Comparison of ENCODE assay signal across 13 cellular contexts in the genomic region with DNA sequence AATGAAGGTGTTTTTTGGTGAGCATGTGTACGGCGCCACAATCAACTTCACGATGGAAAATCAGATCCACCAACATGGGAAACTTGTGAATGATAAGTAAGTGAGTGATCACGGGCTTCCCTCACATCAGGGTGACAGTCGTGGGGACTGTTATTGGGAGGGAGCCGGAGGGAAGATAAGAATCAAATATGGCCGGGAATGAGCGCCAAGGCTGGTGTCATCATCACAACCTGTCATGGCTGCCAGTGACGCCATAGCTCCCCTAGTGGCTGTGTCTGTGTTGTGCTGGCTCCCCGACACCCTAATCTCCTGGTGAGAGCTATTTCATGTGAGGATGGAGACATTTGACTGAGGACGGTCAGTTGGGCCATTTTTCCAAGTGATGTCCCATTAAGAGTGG.
DNase-seq lines count a peak whose midpoint lies in the region; ATAC-seq, FAIRE-seq and TF ChIP-seq lines count a peak whose summit lies in the region.
"Had no signal": no experiment of that assay in that cellular context is flagged by ENCODE, and none has a peak within 500 bp of the region (broad histone marks: within the 10 kb centered on the region; RNA-seq: fewer than 3 reads in every experiment).

No MANE protein-coding gene starts in this region.

- peaks cover 14% of the 10 kb centered on the region for H3K4me1 ChIP-seq in lower lobe of right lung
- H3K4me1 ChIP-seq: parathyroid adenoma had no signal

- H3K27me3 Mint-ChIP-seq in immature natural killer cell (ENCODE audit: low read depth in 3 of 3) = peaks cover 0 to 18% (median 4%) of the 10 kb centered on the region in 3 donors

- H3K27ac Mint-ChIP-seq in immature natural killer cell = no peak overlapping the region
- H3K27ac Mint-ChIP-seq: brain had no signal

- DNase-seq in DMS 273 (lab: John Stamatoyannopoulos, UW; ENCODE audit: unreplicated experiment) (peak; percentile 13), DMS 273 treated with DMSO at 0.1 percent for 48 hours (lab: John Stamatoyannopoulos, UW) (no peak), WERI-Rb-1 (peak; percentile 46), lower lobe of right lung (no peak), ureter (ENCODE audit: low spot score) (no peak), GM19239 (ENCODE audit: insufficient read length, low spot score) (no peak), immature natural killer cell (no peak)
- DNase-seq: GOT3; NK-92 treated with Interleukin-12 subunit alpha and Interleukin-12 subunit beta, amount 100 ng/mL, for 24 hours had no signal

- intact Hi-C loops in lower lobe of right lung (cut with DNase I) = no loop called here

- no peaks in the 10 kb centered on the region for H3K36me3 Mint-ChIP-seq in immature natural killer cell
- H3K36me3 Mint-ChIP-seq: brain had no signal

- no peak for FAIRE-seq in GM19239 (lab: Jason Lieb, UNC)
- FAIRE-seq: A204.1 had no signal

- H3K27ac ChIP-seq in WERI-Rb-1 (no peak overlapping the region), lower lobe of right lung (no peak overlapping the region)
- H3K27ac ChIP-seq: parathyroid adenoma had no signal

- H3K4me3 ChIP-seq in WERI-Rb-1 (ENCODE audit: low read depth, low read length) (no peak overlapping the region), lower lobe of right lung (no peak overlapping the region)

- TF ChIP-seq CTCF in WERI-Rb-1 (IDR thresholded peaks at IDR 0.05; ENCODE audit: low read depth, low read length) (peak; percentile 73), lower lobe of right lung (IDR thresholded peaks at IDR 0.05) (peak; percentile 8)

- peaks cover 1 to 6% of the 10 kb centered on the region in 2 donors for H3K4me1 Mint-ChIP-seq in immature natural killer cell
- H3K4me1 Mint-ChIP-seq: brain had no signal

- H3K9me3 Mint-ChIP-seq in immature natural killer cell = no peaks in the 10 kb centered on the region
- H3K9me3 Mint-ChIP-seq: brain had no signal

- ATAC-seq in HG03280 (IDR thresholded peaks at IDR 0.05; ENCODE audit: unreplicated experiment) (peak; percentile 54), lower lobe of right lung (no peak)

- H3K36me3 ChIP-seq in WERI-Rb-1 (peaks cover 7% of the 10 kb centered on the region), lower lobe of right lung (no peaks in the 10 kb centered on the region)

- H3K27me3 ChIP-seq in WERI-Rb-1 (ENCODE audit: insufficient read depth, low read depth, severe bottlenecking) = no peaks in the 10 kb centered on the region
- H3K27me3 ChIP-seq in lower lobe of right lung (ENCODE audit: low read depth) = peaks cover 3% of the 10 kb centered on the region

- H3K4me3 Mint-ChIP-seq in immature natural killer cell = no peak overlapping the region
- H3K4me3 Mint-ChIP-seq: brain had no signal

- H3K9me3 ChIP-seq in WERI-Rb-1 (ENCODE audit: severe bottlenecking) (no peaks in the 10 kb centered on the region), lower lobe of right lung (no peaks in the 10 kb centered on the region)

Comparison
In these comparisons a context has a peak if more than half of its experiments do, and no peak if none do; other contexts are left out.
1. DNase-seq: peak in DMS 273 (single experiment) and WERI-Rb-1 (single experiment); none in DMS 273 treated with DMSO at 0.1 percent for 48 hours (single experiment), lower lobe of right lung (single experiment), ureter (single experiment), GM19239 (single experiment) and immature natural killer cell (0 of 3).